ENCODE assay signal across 11 cellular contexts in genomic region chr3:101950985-101951733, GRCh38.
DNase-seq lines count a peak whose midpoint lies in the region; ATAC-seq and TF ChIP-seq lines count a peak whose summit lies in the region.
"Had no signal": no experiment of that assay in that cellular context is flagged by ENCODE, and none has a peak within 500 bp of the region (broad histone marks: within the 10 kb centered on the region; RNA-seq: fewer than 3 reads in every experiment).

No MANE protein-coding gene starts in this region.

- H3K4me1 ChIP-seq in mucosa of descending colon (ENCODE audit: low read depth): no peaks in the 10 kb centered on the region
- H3K4me1 ChIP-seq: sigmoid colon had no signal

- peaks cover under 1% of the 10 kb centered on the region for H3K4me1 Mint-ChIP-seq in progenitor cell of endocrine pancreas (ENCODE audit: low read depth)

- no peaks in the 10 kb centered on the region for H3K36me3 ChIP-seq in mucosa of descending colon (ENCODE audit: low read depth)
- H3K36me3 ChIP-seq: sigmoid colon had no signal

- no peak overlapping the region for H3K27ac Mint-ChIP-seq in progenitor cell of endocrine pancreas
- H3K27ac Mint-ChIP-seq: activated naive CD4-positive, alpha-beta T cell treated with anti-CD3 and anti-CD28 coated beads, Interleukin-2, amount 10 ng/mL, durations not matched to agents 7 days and 5 days had no signal

- H3K36me3 Mint-ChIP-seq in progenitor cell of endocrine pancreas (ENCODE audit: insufficient read depth): no peaks in the 10 kb centered on the region
- H3K36me3 Mint-ChIP-seq: activated naive CD4-positive, alpha-beta T cell treated with anti-CD3 and anti-CD28 coated beads, Interleukin-2, amount 10 ng/mL, durations not matched to agents 7 days and 5 days had no signal

- ATAC-seq in GM18498 (IDR thresholded peaks at IDR 0.05; ENCODE audit: unreplicated experiment): peak; percentile 27
- ATAC-seq in HG02678 (IDR thresholded peaks at IDR 0.05; ENCODE audit: unreplicated experiment): peak; percentile 29
- ATAC-seq in SK-N-SH treated with all-trans-retinoic acid at 6 μM for 48 hours: peak; percentile 58
- peak; percentile 12 for ATAC-seq in mucosa of descending colon

- intact Hi-C loops in mucosa of descending colon (cut with DNase I, micrococcal nuclease): no loop called here

- no peak overlapping the region for H3K4me3 Mint-ChIP-seq in progenitor cell of endocrine pancreas (ENCODE audit: low read depth)
- H3K4me3 Mint-ChIP-seq: activated naive CD4-positive, alpha-beta T cell treated with anti-CD3 and anti-CD28 coated beads, Interleukin-2, amount 10 ng/mL, durations not matched to agents 7 days and 5 days had no signal

- TF ChIP-seq CTCF in mucosa of descending colon (IDR thresholded peaks at IDR 0.05) (no peak), progenitor cell of endocrine pancreas (IDR thresholded peaks at IDR 0.05; ENCODE audit: unreplicated experiment) (no peak)

- H3K4me3 ChIP-seq in mucosa of descending colon: no peak overlapping the region
- H3K4me3 ChIP-seq: sigmoid colon had no signal

- H3K9me3 ChIP-seq in mucosa of descending colon: no peaks in the 10 kb centered on the region
- H3K9me3 ChIP-seq: sigmoid colon had no signal

- no peaks in the 10 kb centered on the region for H3K27me3 Mint-ChIP-seq in progenitor cell of endocrine pancreas
- H3K27me3 Mint-ChIP-seq: activated naive CD4-positive, alpha-beta T cell treated with anti-CD3 and anti-CD28 coated beads, Interleukin-2, amount 10 ng/mL, durations not matched to agents 7 days and 5 days had no signal

- DNase-seq in mucosa of descending colon (no peak), NCI-H2196 treated with DMSO at 0.1 percent for 48 hours (lab: John Stamatoyannopoulos, UW; ENCODE audit: unreplicated experiment) (no peak), progenitor cell of endocrine pancreas (ENCODE audit: low spot score, unreplicated experiment) (no peak), NCI-H82 (lab: John Stamatoyannopoulos, UW) (no peak), activated T-cell treated with anti-CD3 and anti-CD28 coated beads for 4 hours (no peak)
- DNase-seq: activated naive CD4-positive, alpha-beta T cell treated with anti-CD3 and anti-CD28 coated beads, Interleukin-2, amount 10 ng/mL, durations not matched to agents 7 days and 5 days; DMS 273 treated with DMSO at 0.1 percent for 48 hours; sigmoid colon had no signal

- no peaks in the 10 kb centered on the region for H3K9me3 Mint-ChIP-seq in progenitor cell of endocrine pancreas (ENCODE audit: low read depth)

TF ChIP-seq in SK-N-SH treated with all-trans-retinoic acid at 6 μM for 48 hours, 23 proteins besides CTCF, POLR2A, EP300 and RAD21:
- no peak for TF ChIP-seq CREB5 (CRISPR knock-in tag; IDR thresholded peaks at IDR 0.05; ENCODE audit: low read depth)
- no peak for TF ChIP-seq ZNF8 (CRISPR knock-in tag; IDR thresholded peaks at IDR 0.05)
- TF ChIP-seq ISL1 (CRISPR knock-in tag; IDR thresholded peaks at IDR 0.05): no peak
- TF ChIP-seq ESRRG (CRISPR knock-in tag; IDR thresholded peaks at IDR 0.05): no peak
- no peak for TF ChIP-seq ZC3H10 (CRISPR knock-in tag; IDR thresholded peaks at IDR 0.05)
- TF ChIP-seq TOX (CRISPR knock-in tag; IDR thresholded peaks at IDR 0.05; ENCODE audit: borderline replicate concordance): peak; percentile 38; the same call in 1 of the 2 replicates
- no peak for TF ChIP-seq TCF4 (CRISPR knock-in tag; IDR thresholded peaks at IDR 0.05; ENCODE audit: borderline replicate concordance)
- no peak for TF ChIP-seq SNAI2 (CRISPR knock-in tag; IDR thresholded peaks at IDR 0.05)
